In genomic region chr6:43013020-43013842, GRCh38 we compare ENCODE assay signal across 8 cellular contexts. TPM values are rescaled to one million over a fixed set of nuclear protein-coding genes. Genes with fewer than 3 reads are reported as not detected.
DNase-seq lines count a peak whose midpoint lies in the region; ATAC-seq and TF ChIP-seq lines count a peak whose summit lies in the region.

No MANE protein-coding gene starts in this region.

- no peaks in the 10 kb centered on the region for H3K36me3 ChIP-seq in neural progenitor cell

- peak overlapping the region; percentile 89 for H3K4me2 ChIP-seq in neural progenitor cell

- ATAC-seq in HG02938 (IDR thresholded peaks at IDR 0.05; ENCODE audit: unreplicated experiment) = peak; percentile 1
- no peak for ATAC-seq in GM21381 (IDR thresholded peaks at IDR 0.05; ENCODE audit: unreplicated experiment)

- H3K4me1 Mint-ChIP-seq in neural progenitor cell = peaks cover 32% of the 10 kb centered on the region

- H3K4me3 Mint-ChIP-seq in neural progenitor cell = peak overlapping the region; percentile 95

- peaks cover 16% of the 10 kb centered on the region for H4K20me1 ChIP-seq in neural progenitor cell (ENCODE audit: low read depth)

- H3K27me3 Mint-ChIP-seq in neural progenitor cell (ENCODE audit: insufficient read depth, low read depth) = peaks cover 4% of the 10 kb centered on the region

- no peaks in the 10 kb centered on the region for H3K9me3 ChIP-seq in neural progenitor cell (ENCODE audit: low read depth)

- no peak for TF ChIP-seq POLR2A in erythroblast (IDR thresholded peaks at IDR 0.05; ENCODE audit: low read length)

- peak overlapping the region; percentile 74 for H3K9ac ChIP-seq in neural progenitor cell

- H3K27ac Mint-ChIP-seq in neural progenitor cell = peak overlapping the region; percentile 84

- TF ChIP-seq CTCF in neural progenitor cell (IDR thresholded peaks at IDR 0.05) = no peak

- H3K36me3 Mint-ChIP-seq in neural progenitor cell = peaks cover 19% of the 10 kb centered on the region

- H3K4me1 ChIP-seq in neural progenitor cell = peaks cover 18% of the 10 kb centered on the region

- H2AFZ ChIP-seq in neural progenitor cell (replicated peaks) = peak overlapping the region; percentile 52

- peak; percentile 47 for DNase-seq in NCI-H2196 (lab: John Stamatoyannopoulos, UW; ENCODE audit: unreplicated experiment)
- no peak for DNase-seq in NCI-H2196 treated with DMSO at 0.1 percent for 48 hours (lab: John Stamatoyannopoulos, UW; ENCODE audit: unreplicated experiment)
- DNase-seq in SK-N-DZ (ENCODE audit: low spot score) = peak; percentile 26
- DNase-seq in erythroblast (lab: John Stamatoyannopoulos, UW) = peak; percentile 88
- no peak for DNase-seq in neural progenitor cell (ENCODE audit: low spot score)
- no peak for DNase-seq in germinal center (ENCODE audit: low spot score)

- peak overlapping the region; percentile 82 for H3K4me3 ChIP-seq in neural progenitor cell

- no peak overlapping the region for H3K27ac ChIP-seq in neural progenitor cell

- no peaks in the 10 kb centered on the region for H3K9me3 Mint-ChIP-seq in neural progenitor cell

- peaks cover 59% of the 10 kb centered on the region for H3K79me2 ChIP-seq in neural progenitor cell (ENCODE audit: low read depth)

- H3K27me3 ChIP-seq in neural progenitor cell = no peaks in the 10 kb centered on the region

- peaks cover 13% of the 10 kb centered on the region for H3F3A ChIP-seq in neural progenitor cell (ENCODE audit: low read depth)

RNA-seq across cellular contexts. Expression of gene MEA1, which starts 0.5 kb away (rescaled TPM):
- polyA plus RNA-seq in SK-N-DZ (2014; cell fraction: cytosol; rRNA removed) = 117 and 144 TPM in 2 replicates
- 56.5 and 74.1 TPM in 2 replicates for polyA plus RNA-seq in SK-N-DZ (2014; cell fraction: nucleus; rRNA removed)
- 73.1 and 88.3 TPM in 2 replicates for total RNA-seq in neural progenitor cell (ENCODE audit: low replicate concordance)

RNA-seq across cellular contexts. Expression of gene KLHDC3, which starts 0.8 kb away (rescaled TPM):
- 289 and 332 TPM in 2 replicates for polyA plus RNA-seq in SK-N-DZ (2014; cell fraction: cytosol; rRNA removed)
- polyA plus RNA-seq in SK-N-DZ (2014; cell fraction: nucleus; rRNA removed) = 161 and 185 TPM in 2 replicates
- 122 and 165 TPM in 2 replicates for total RNA-seq in neural progenitor cell (ENCODE audit: low replicate concordance)

RNA-seq across cellular contexts. Expression of gene RRP36, which starts 8.2 kb away (rescaled TPM):
- polyA plus RNA-seq in SK-N-DZ (2014; cell fraction: cytosol; rRNA removed) = 102 and 106 TPM in 2 replicates
- polyA plus RNA-seq in SK-N-DZ (2014; cell fraction: nucleus; rRNA removed) = 38.6 and 46.8 TPM in 2 replicates
- 77.8 and 93.3 TPM in 2 replicates for total RNA-seq in neural progenitor cell (ENCODE audit: low replicate concordance)

RNA-seq across cellular contexts. Expression of gene PPP2R5D, which starts 28.9 kb away (rescaled TPM):
- 59.3 and 63.1 TPM in 2 replicates for polyA plus RNA-seq in SK-N-DZ (2014; cell fraction: cytosol; rRNA removed)
- polyA plus RNA-seq in SK-N-DZ (2014; cell fraction: nucleus; rRNA removed) = 55.9 and 80.5 TPM in 2 replicates
- 75.0 and 103 TPM in 2 replicates for total RNA-seq in neural progenitor cell (ENCODE audit: low replicate concordance)

RNA-seq across cellular contexts. Expression of gene PEX6, which starts 34.2 kb away (rescaled TPM):
- 21.6 and 23.1 TPM in 2 replicates for polyA plus RNA-seq in SK-N-DZ (2014; cell fraction: cytosol; rRNA removed)
- 67.8 and 85.1 TPM in 2 replicates for polyA plus RNA-seq in SK-N-DZ (2014; cell fraction: nucleus; rRNA removed)
- total RNA-seq in neural progenitor cell (ENCODE audit: low replicate concordance) = 11.3 and 22.4 TPM in 2 replicates

Comparison
In these comparisons a context has a peak if more than half of its experiments do, and no peak if none do; other contexts are left out.
1. DNase-seq: peak in NCI-H2196 (single experiment), SK-N-DZ (single experiment) and erythroblast (2 of 2); none in NCI-H2196 treated with DMSO at 0.1 percent for 48 hours (single experiment), neural progenitor cell (single experiment) and germinal center (single experiment).